22 cellular contexts compared by ENCODE assay signal in the genomic region with DNA sequence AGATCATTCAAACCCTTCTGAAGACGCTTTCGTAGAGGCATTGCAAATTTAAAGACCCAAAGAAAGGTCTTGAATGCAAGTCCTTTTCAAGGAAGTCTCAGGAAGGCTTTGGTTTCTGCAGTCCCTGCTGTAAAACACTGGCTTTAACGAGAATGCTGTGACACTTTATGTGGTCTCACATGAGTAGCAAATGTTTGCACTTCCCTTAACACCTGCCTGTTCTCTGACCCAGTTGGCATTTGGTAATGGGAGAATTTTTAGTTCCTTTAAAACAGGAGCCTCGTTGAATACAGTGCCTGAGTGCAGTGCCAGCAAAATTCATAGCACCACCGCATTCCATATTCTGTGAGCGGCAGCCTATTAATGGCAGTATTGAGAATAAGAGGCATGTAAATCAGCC.
"Had no signal": no experiment of that assay in that cellular context is flagged by ENCODE, and none has a peak within 500 bp of the region (broad histone marks: within the 10 kb centered on the region; RNA-seq: fewer than 3 reads in every experiment).

No MANE protein-coding gene starts in this region.

- H3K4me3 Mint-ChIP-seq: dendritic cell treated with granulocyte-macrophage colony-stimulating factor and Interleukin-4, amounts not matched to agents 40 ng/mL and 50 ng/mL, for 4 days; naive thymus-derived CD8-positive, alpha-beta T cell; stimulated activated naive CD8-positive, alpha-beta T cell treated with anti-CD3 and anti-CD28 coated beads, Interleukin-15, amount 100 ng/mL, for 72 hours had no signal

- ATAC-seq: esophagus mucosa; gastroesophageal sphincter; naive thymus-derived CD8-positive, alpha-beta T cell; stimulated activated naive CD8-positive, alpha-beta T cell treated with anti-CD3 and anti-CD28 coated beads, Interleukin-15, amount 100 ng/mL, for 72 hours had no signal

- H3K4me1 Mint-ChIP-seq: naive thymus-derived CD8-positive, alpha-beta T cell; stimulated activated naive CD8-positive, alpha-beta T cell treated with anti-CD3 and anti-CD28 coated beads, Interleukin-15, amount 100 ng/mL, for 72 hours had no signal

- H3K36me3 ChIP-seq: gastroesophageal sphincter, prostate gland, right atrium auricular region, suprapubic skin, transverse colon, vagina, WERI-Rb-1 had no signal

- H3K4me3 ChIP-seq: gastroesophageal sphincter, prostate gland, right atrium auricular region, suprapubic skin, transverse colon, vagina had no signal

- H3K27ac Mint-ChIP-seq: dendritic cell treated with granulocyte-macrophage colony-stimulating factor and Interleukin-4, amounts not matched to agents 40 ng/mL and 50 ng/mL, for 4 days; naive thymus-derived CD8-positive, alpha-beta T cell; stimulated activated naive CD8-positive, alpha-beta T cell treated with anti-CD3 and anti-CD28 coated beads, Interleukin-15, amount 100 ng/mL, for 72 hours had no signal

- H3K36me3 Mint-ChIP-seq: naive thymus-derived CD8-positive, alpha-beta T cell had no signal

- H3K9me3 ChIP-seq: gastroesophageal sphincter, prostate gland, right atrium auricular region, suprapubic skin, transverse colon, vagina had no signal

- H3K4me1 ChIP-seq: gastroesophageal sphincter, prostate gland, right atrium auricular region, suprapubic skin, transverse colon, vagina had no signal

- H3K27me3 Mint-ChIP-seq: dendritic cell treated with granulocyte-macrophage colony-stimulating factor and Interleukin-4, amounts not matched to agents 40 ng/mL and 50 ng/mL, for 4 days; stimulated activated naive CD8-positive, alpha-beta T cell treated with anti-CD3 and anti-CD28 coated beads, Interleukin-15, amount 100 ng/mL, for 72 hours had no signal

- DNase-seq: activated CD4-positive, alpha-beta T cell treated with anti-CD3 and anti-CD28 coated beads for 1 hour; activated CD8-positive, alpha-beta memory T cell treated with anti-CD3 and anti-CD28 coated beads for 24 hours; activated CD8-positive, alpha-beta memory T cell treated with anti-CD3 and anti-CD28 coated beads, Interleukin-2, amount 50 U/mL, for 48 hours; activated effector memory CD4-positive, alpha-beta T cell treated with Interleukin-2 at 50 U/mL for 16 hours; activated naive CD4-positive, alpha-beta T cell treated with anti-CD3 and anti-CD28 coated beads, Interleukin-2, amount 50 U/mL, for 16 hours; activated T-cell treated with anti-CD3 and anti-CD28 coated beads, Interleukin-2, amount 50 U/mL, for 48 hours; aorta; cerebellar nuclear complex; effector CD8-positive, alpha-beta T cell; mesenchymal stem cell; naive thymus-derived CD8-positive, alpha-beta T cell; stimulated activated CD4-positive, alpha-beta T cell treated with anti-CD3 and anti-CD28 coated beads, Interleukin-2, amount 100 ng/mL, for 24 hours; stimulated activated naive CD8-positive, alpha-beta T cell treated with anti-CD3 and anti-CD28 coated beads, Interleukin-15, amount 100 ng/mL, for 72 hours; transverse colon; WERI-Rb-1 had no signal
